9 cellular contexts compared by ENCODE assay signal in genomic region chr12:105933671-105934665, GRCh38.
DNase-seq lines count a peak whose midpoint lies in the region; ATAC-seq and TF ChIP-seq lines count a peak whose summit lies in the region.
"Had no signal": no experiment of that assay in that cellular context is flagged by ENCODE, and none has a peak within 500 bp of the region (broad histone marks: within the 10 kb centered on the region; RNA-seq: fewer than 3 reads in every experiment).

No MANE protein-coding gene starts in this region.

- H3K9me3 ChIP-seq in left ventricle myocardium inferior (replicated peaks) (no peaks in the 10 kb centered on the region), body of pancreas (no peaks in the 10 kb centered on the region), left lung (no peaks in the 10 kb centered on the region)

- H3K4me1 ChIP-seq in left ventricle myocardium inferior = peaks cover 20% of the 10 kb centered on the region
- peaks cover 5% of the 10 kb centered on the region for H3K4me1 ChIP-seq in body of pancreas
- peaks cover 0 to 12% of the 10 kb centered on the region in 2 donors for H3K4me1 ChIP-seq in left lung

- peak; percentile 25 for ATAC-seq in left ventricle myocardium superior
- ATAC-seq in body of pancreas = peak; percentile 33
- peak; percentile 59 for ATAC-seq in left lung
- no peak for ATAC-seq in HG02588 (IDR thresholded peaks at IDR 0.05; ENCODE audit: unreplicated experiment)
- no peak for ATAC-seq in GM21528 (IDR thresholded peaks at IDR 0.05; ENCODE audit: low FRiP score, unreplicated experiment)

- no peak overlapping the region for H3K27ac ChIP-seq in left ventricle myocardium inferior (replicated peaks)
- no peak overlapping the region for H3K27ac ChIP-seq in body of pancreas
- no peak overlapping the region for H3K27ac ChIP-seq in left lung

- H3K4me3 ChIP-seq in left ventricle myocardium inferior (no peak overlapping the region), body of pancreas (no peak overlapping the region), left lung (no peak overlapping the region)

- H3K36me3 ChIP-seq in left ventricle myocardium inferior (no peaks in the 10 kb centered on the region), body of pancreas (replicated peaks in 1 of 2; ENCODE audit: insufficient read depth in 1 of 2, low read depth in 2 of 2) (no peaks in the 10 kb centered on the region), left lung (no peaks in the 10 kb centered on the region)

- intact Hi-C loops in left ventricle myocardium superior (cut with micrococcal nuclease) = no loop called here
- intact Hi-C loops in left ventricle myocardium inferior (cut with micrococcal nuclease) = no loop called here
- intact Hi-C loops in body of pancreas (cut with DNase I) = no loop called here
- intact Hi-C loops in left lung (cut with DNase I) = no loop called here

- no peak for DNase-seq in left ventricle myocardium superior
- DNase-seq in left ventricle myocardium inferior = no peak
- DNase-seq in body of pancreas = peak; percentile 7 to 32 (median 12)
- no peak for DNase-seq in left lung
- no peak for DNase-seq in activated CD4-positive, CD25-positive, alpha-beta regulatory T cell treated with anti-CD3 and anti-CD28 coated beads, Interleukin-2, amount 50 U/mL, for 72 hours
- no peak for DNase-seq in NCI-H1694 (lab: John Stamatoyannopoulos, UW)
- DNase-seq: NCI-H1048 had no signal

- 51 to 64% methylated on average over 13 of the region's 13 CpGs for WGBS in body of pancreas, 2 donors

- no peak for TF ChIP-seq POLR2A in body of pancreas (IDR thresholded peaks at IDR 0.05)

- TF ChIP-seq CTCF in left ventricle myocardium inferior (IDR thresholded peaks at IDR 0.05; ENCODE audit: borderline replicate concordance) (no peak), body of pancreas (IDR thresholded peaks at IDR 0.05) (no peak), left lung (IDR thresholded peaks at IDR 0.05) (no peak)

- H3K27me3 ChIP-seq in left ventricle myocardium inferior (ENCODE audit: low read depth) = no peaks in the 10 kb centered on the region
- no peaks in the 10 kb centered on the region for H3K27me3 ChIP-seq in body of pancreas
- no peaks in the 10 kb centered on the region for H3K27me3 ChIP-seq in left lung

Comparison
In these comparisons a context has a peak if more than half of its experiments do, and no peak if none do; other contexts are left out.
1. ATAC-seq: peak in left ventricle myocardium superior (single experiment), body of pancreas (single experiment) and left lung (single experiment); none in HG02588 (single experiment) and GM21528 (single experiment).
2. DNase-seq: peak in body of pancreas (4 of 4); none in left ventricle myocardium superior (single experiment), left ventricle myocardium inferior (single experiment), left lung (0 of 2), activated CD4-positive, CD25-positive, alpha-beta regulatory T cell treated with anti-CD3 and anti-CD28 coated beads, Interleukin-2, amount 50 U/mL, for 72 hours (single experiment) and NCI-H1694 (single experiment).